In genomic region chr4:125313497-125313896, GRCh38 we compare ENCODE assay signal across 8 cellular contexts. TPM values are rescaled to one million over a fixed set of nuclear protein-coding genes. Genes with fewer than 3 reads are reported as not detected.
A peak's percentile ranks its signal among the peaks of the same experiment; 100 is the strongest.
DNase-seq lines count a peak whose midpoint lies in the region; ATAC-seq and TF ChIP-seq lines count a peak whose summit lies in the region.

No MANE protein-coding gene starts in this region.

- ATAC-seq in left lobe of liver = peak; percentile 33

- no peak overlapping the region for H3K27ac ChIP-seq in breast epithelium
- no peak overlapping the region for H3K27ac ChIP-seq in thyroid gland

- H3K4me3 ChIP-seq in H7 (ENCODE audit: insufficient read depth, low read depth, low read length) (no peak overlapping the region), breast epithelium (no peak overlapping the region), thyroid gland (replicated peaks in 1 of 3) (no peak overlapping the region)

- intact Hi-C loops in breast epithelium (cut with DNase I; ENCODE audit: low total_unique reads) = no loop called here
- intact Hi-C loops in thyroid gland (cut with DNase I) = loop anchor here (2.0 to 10.0 kb wide), 2 partner anchors 121 to 429 kb away; no protein-coding TSS in a partner anchor

- TF ChIP-seq CTCF in breast epithelium (IDR thresholded peaks at IDR 0.05) = peak; percentile 69 to 87 (median 71)
- TF ChIP-seq CTCF in thyroid gland (IDR thresholded peaks at IDR 0.05) = peak in 5 of 6 experiments; percentile 63 to 97 (median 85)

- peak; percentile 11 for DNase-seq in stimulated activated CD4-positive, alpha-beta T cell treated with anti-CD3 and anti-CD28 coated beads, Interleukin-1b, Interleukin-23, amount 100 ng/mL, for 48 hours
- DNase-seq in stimulated activated CD4-positive, alpha-beta T cell treated with anti-CD3 and anti-CD28 coated beads, Interleukin-12 subunit alpha, Interleukin-12 subunit beta, amount 100 ng/mL, for 4 hours = no peak
- peak; percentile 55 for DNase-seq in H7
- DNase-seq in LoVo (ENCODE audit: low spot score) = peak; percentile 63
- DNase-seq in OCI-M2 (lab: John Stamatoyannopoulos, UW; ENCODE audit: unreplicated experiment) = peak; percentile 69
- DNase-seq in breast epithelium (ENCODE audit: low spot score in 2 of 2) = no peak
- DNase-seq in left lobe of liver (ENCODE audit: low spot score) = peak; percentile 47
- peak; percentile 17 to 20 for DNase-seq in thyroid gland

- peaks cover 5 to 7% of the 10 kb centered on the region in 2 donors for H3K4me1 ChIP-seq in breast epithelium
- peaks cover 9 to 13% of the 10 kb centered on the region in 2 donors for H3K4me1 ChIP-seq in thyroid gland

- WGBS in thyroid gland, 2 donors = 3% methylated on average over 7 of the region's 7 CpGs

- TF ChIP-seq POLR2A in breast epithelium (IDR thresholded peaks at IDR 0.05) (no peak), thyroid gland (IDR thresholded peaks at IDR 0.05) (no peak)

- H3K36me3 ChIP-seq in H7 (replicated peaks; ENCODE audit: control insufficient read depth, insufficient read depth, low read length) (no peaks in the 10 kb centered on the region), breast epithelium (no peaks in the 10 kb centered on the region), thyroid gland (no peaks in the 10 kb centered on the region)

- H3K27me3 ChIP-seq in H7 (ENCODE audit: control insufficient read depth, insufficient read depth, low read length) = peaks cover 27% of the 10 kb centered on the region
- H3K27me3 ChIP-seq in breast epithelium = peaks cover 0 to 12% of the 10 kb centered on the region in 2 donors
- no peaks in the 10 kb centered on the region for H3K27me3 ChIP-seq in thyroid gland

- H3K9me3 ChIP-seq in breast epithelium (no peaks in the 10 kb centered on the region), thyroid gland (no peaks in the 10 kb centered on the region)

RNA-seq across cellular contexts. Expression of gene FAT4, which starts 1.3 kb away (rescaled TPM):
- total RNA-seq in H7 (2014; rRNA removed; shearing (Covaris generic)) = 2.2 and 4.0 TPM in 2 replicates
- total RNA-seq in breast epithelium = 10 to 100 TPM; 10.7 to 25.1 (median 13.4) TPM
- total RNA-seq in left lobe of liver = 3.9 TPM
- 10 to 100 TPM; 29.3 to 49.8 (median 40.2) TPM for total RNA-seq in thyroid gland

Comparison
In these comparisons a context has a peak if more than half of its experiments do, and no peak if none do; other contexts are left out.
1. DNase-seq: peak in stimulated activated CD4-positive, alpha-beta T cell treated with anti-CD3 and anti-CD28 coated beads, Interleukin-1b, Interleukin-23, amount 100 ng/mL, for 48 hours (single experiment), H7 (single experiment), LoVo (single experiment), OCI-M2 (single experiment), left lobe of liver (single experiment) and thyroid gland (2 of 2); none in stimulated activated CD4-positive, alpha-beta T cell treated with anti-CD3 and anti-CD28 coated beads, Interleukin-12 subunit alpha, Interleukin-12 subunit beta, amount 100 ng/mL, for 4 hours (single experiment) and breast epithelium (0 of 2).